ENCODE assay signal across 8 cellular contexts in genomic region chr1:153633747-153634665, GRCh38. TPM values are rescaled to one million over a fixed set of nuclear protein-coding genes. Genes with fewer than 3 reads are reported as not detected.
DNase-seq lines count a peak whose midpoint lies in the region; TF ChIP-seq lines count a peak whose summit lies in the region.

CHTOP (plus strand) TSS chr1:153634066; CDS start chr1:153636589, 2,523 bp downstream.

- H3K36me3 ChIP-seq in effector memory CD4-positive, alpha-beta T cell (ENCODE audit: control insufficient read depth, insufficient read depth, low read length) = peaks cover 29% of the 10 kb centered on the region

- H3K9me3 ChIP-seq in effector memory CD4-positive, alpha-beta T cell (ENCODE audit: control insufficient read depth, low read length) = no peaks in the 10 kb centered on the region

- H3K27me3 ChIP-seq in effector memory CD4-positive, alpha-beta T cell (replicated peaks; ENCODE audit: control insufficient read depth, insufficient read depth, low read length, poor library complexity, severe bottlenecking) = no peaks in the 10 kb centered on the region

- H3K27ac ChIP-seq in effector memory CD4-positive, alpha-beta T cell (ENCODE audit: insufficient read depth, low read length, poor library complexity, severe bottlenecking) = peak within 1 kb of the TSS; percentile 99

- CTCF ChIA-PET in activated CD8-positive, alpha-beta memory T cell treated with anti-CD3 and anti-CD28 coated beads for 36 hours (lab: Charles Lee) = interaction anchor here (1.0 to 2.7 kb wide), 11 partner anchors 8 to 123 kb away, joined by 3 to 15 read pairs (median 7); partner anchors contain the start of genes ILF2 and S100A6

- POLR2A ChIA-PET in activated CD8-positive, alpha-beta memory T cell treated with anti-CD3 and anti-CD28 coated beads for 36 hours (lab: Charles Lee) = interaction anchor here (0.5 to 2.7 kb wide), 23 partner anchors 13 to 356 kb away, joined by 3 to 20 read pairs (median 5); partner anchors contain the start of genes ILF2, RPS27, S100A14 and S100A2

- TF ChIP-seq CTCF in GM20000 (IDR thresholded peaks at IDR 0.05; ENCODE audit: extremely low read depth, missing control alignments) = no peak

- H3K4me3 ChIP-seq in effector memory CD4-positive, alpha-beta T cell (ENCODE audit: insufficient read depth, low read depth, low read length, poor library complexity, severe bottlenecking) = peak within 1 kb of the TSS; percentile 78

- H3K4me1 ChIP-seq in effector memory CD4-positive, alpha-beta T cell (ENCODE audit: control insufficient read depth, insufficient read depth, low read length, poor library complexity, severe bottlenecking) = peaks cover 7% of the 10 kb centered on the region

- DNase-seq in CMK (ENCODE audit: low read depth) (peak; percentile 96), GM20000 (ENCODE audit: low spot score) (peak; percentile 93), HT-29 (ENCODE audit: low spot score) (peak; percentile 99), NOMO-1 (lab: John Stamatoyannopoulos, UW; ENCODE audit: unreplicated experiment in 2 of 2) (peak; percentile 94 to 95), lung microvascular endothelial cell (ENCODE audit: low read depth in 2 of 2) (peak; percentile 99 to 100)
- peak; percentile 91 to 95 (median 94) for DNase-seq in effector memory CD4-positive, alpha-beta T cell
- peak; percentile 94 to 97 (median 94) for DNase-seq in stimulated activated CD4-positive, alpha-beta T cell treated with anti-CD3 and anti-CD28 coated beads, TNF-alpha, amount 100 ng/mL, for 48 hours (ENCODE audit: low read depth in 3 of 3)

RNA-seq across cellular contexts. Expression of gene CHTOP, which starts in this region (rescaled TPM):
- 63.7 and 69.4 TPM in 2 replicates for total RNA-seq in HT-29 (2014; rRNA removed; shearing (Covaris generic))
- total RNA-seq in activated CD8-positive, alpha-beta memory T cell treated with anti-CD3 and anti-CD28 coated beads for 36 hours = 10 to 100 TPM; 90.4 to 93.0 TPM
- total RNA-seq in lung microvascular endothelial cell = 15.5 and 21.0 TPM in 2 replicates

Comparison
In these comparisons a context has a peak if more than half of its experiments do, and no peak if none do; other contexts are left out.
1. Peak in every context shown above with its lines: DNase-seq, H3K4me3 ChIP-seq and H3K27ac ChIP-seq.